ENCODE assay signal across 1 cellular context in the genomic region with DNA sequence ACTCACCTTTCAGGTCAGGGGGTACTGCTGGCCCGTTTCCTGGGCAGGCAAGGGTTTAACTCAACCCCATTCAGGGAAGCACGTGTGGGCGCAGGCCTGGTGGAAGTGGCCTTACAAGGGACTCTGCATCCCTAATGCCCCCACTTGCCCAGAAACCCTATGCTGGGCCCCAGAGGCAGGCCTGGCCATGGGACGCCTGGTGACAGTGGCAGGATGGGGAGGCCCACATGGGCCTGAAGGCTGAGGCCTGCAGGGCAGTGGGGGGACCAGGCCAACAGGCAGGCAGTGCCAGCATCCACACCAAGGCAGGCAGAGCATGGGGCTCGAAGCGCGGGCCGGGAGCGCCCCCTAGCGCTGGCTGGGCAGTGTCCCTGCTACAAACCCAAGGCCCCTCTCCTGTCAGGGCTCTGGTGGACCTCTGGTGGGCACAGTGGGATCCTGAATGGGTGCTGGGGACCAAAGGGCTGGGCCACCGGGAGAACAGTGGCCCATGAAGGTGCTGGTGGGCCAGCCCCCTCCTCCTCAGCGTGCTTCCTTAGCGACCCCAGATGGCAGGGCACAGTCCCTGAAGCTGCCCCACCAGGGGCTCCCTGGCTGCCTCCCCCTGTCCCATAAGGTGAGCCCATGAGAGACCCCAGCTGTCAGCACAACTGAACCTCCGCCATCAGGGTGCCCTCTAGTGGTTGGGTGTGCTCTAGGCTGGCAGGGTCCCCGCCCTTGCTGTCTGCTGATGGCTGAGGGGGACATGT.
TF ChIP-seq lines count a peak whose summit lies in the region.

No MANE protein-coding gene starts in this region.

TF ChIP-seq in HepG2, 621 proteins besides CTCF, POLR2A, EP300 and RAD21 (continued from another document and continues in another):
- TF ChIP-seq, protein P1, sequence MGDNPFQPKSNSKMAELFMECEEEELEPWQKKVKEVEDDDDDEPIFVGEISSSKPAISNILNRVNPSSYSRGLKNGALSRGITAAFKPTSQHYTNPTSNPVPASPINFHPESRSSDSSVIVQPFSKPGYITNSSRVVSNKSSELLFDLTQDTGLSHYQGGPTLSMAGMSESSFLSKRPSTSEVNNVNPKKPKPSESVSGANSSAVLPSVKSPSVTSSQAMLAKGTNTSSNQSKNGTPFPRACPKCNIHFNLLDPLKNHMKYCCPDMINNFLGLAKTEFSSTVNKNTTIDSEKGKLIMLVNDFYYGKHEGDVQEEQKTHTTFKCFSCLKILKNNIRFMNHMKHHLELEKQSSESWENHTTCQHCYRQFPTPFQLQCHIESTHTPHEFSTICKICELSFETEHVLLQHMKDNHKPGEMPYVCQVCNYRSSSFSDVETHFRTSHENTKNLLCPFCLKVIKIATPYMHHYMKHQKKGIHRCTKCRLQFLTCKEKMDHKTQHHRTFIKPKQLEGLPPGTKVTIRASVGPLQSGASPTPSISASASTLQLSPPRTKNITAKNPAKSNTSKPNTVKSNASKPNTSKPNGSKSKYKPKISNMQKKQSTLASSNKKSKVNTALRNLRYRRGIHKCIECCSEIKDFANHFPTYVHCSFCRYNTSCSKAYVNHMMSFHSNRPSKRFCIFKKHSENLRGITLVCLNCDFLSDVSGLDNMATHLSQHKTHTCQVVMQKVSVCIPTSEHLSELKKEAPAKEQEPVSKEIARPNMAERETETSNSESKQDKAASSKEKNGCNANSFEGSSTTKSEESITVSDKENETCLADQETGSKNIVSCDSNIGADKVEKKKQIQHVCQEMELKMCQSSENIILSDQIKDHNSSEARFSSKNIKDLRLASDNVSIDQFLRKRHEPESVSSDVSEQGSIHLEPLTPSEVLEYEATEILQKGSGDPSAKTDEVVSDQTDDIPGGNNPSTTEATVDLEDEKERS (CRISPR knock-in tag; IDR thresholded peaks at IDR 0.05), result peak; percentile 68; the same call in 1 of the 2 replicates
- 0 out of 2 replicates have a peak, but pooled peaks have one; percentile 38 for TF ChIP-seq CHD2 (IDR thresholded peaks at IDR 0.05; ENCODE audit: low read depth, low read length)
- TF ChIP-seq ZNF317 (CRISPR knock-in tag; IDR thresholded peaks at IDR 0.05), result 0 out of 2 replicates have a peak, but pooled peaks have one; percentile 59
- TF ChIP-seq SMARCE1 (IDR thresholded peaks at IDR 0.05; ENCODE audit: borderline replicate concordance), result no peak
- TF ChIP-seq, protein P2, sequence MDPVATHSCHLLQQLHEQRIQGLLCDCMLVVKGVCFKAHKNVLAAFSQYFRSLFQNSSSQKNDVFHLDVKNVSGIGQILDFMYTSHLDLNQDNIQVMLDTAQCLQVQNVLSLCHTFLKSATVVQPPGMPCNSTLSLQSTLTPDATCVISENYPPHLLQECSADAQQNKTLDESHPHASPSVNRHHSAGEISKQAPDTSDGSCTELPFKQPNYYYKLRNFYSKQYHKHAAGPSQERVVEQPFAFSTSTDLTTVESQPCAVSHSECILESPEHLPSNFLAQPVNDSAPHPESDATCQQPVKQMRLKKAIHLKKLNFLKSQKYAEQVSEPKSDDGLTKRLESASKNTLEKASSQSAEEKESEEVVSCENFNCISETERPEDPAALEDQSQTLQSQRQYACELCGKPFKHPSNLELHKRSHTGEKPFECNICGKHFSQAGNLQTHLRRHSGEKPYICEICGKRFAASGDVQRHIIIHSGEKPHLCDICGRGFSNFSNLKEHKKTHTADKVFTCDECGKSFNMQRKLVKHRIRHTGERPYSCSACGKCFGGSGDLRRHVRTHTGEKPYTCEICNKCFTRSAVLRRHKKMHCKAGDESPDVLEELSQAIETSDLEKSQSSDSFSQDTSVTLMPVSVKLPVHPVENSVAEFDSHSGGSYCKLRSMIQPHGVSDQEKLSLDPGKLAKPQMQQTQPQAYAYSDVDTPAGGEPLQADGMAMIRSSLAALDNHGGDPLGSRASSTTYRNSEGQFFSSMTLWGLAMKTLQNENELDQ (CRISPR knock-in tag; IDR thresholded peaks at IDR 0.05; ENCODE audit: borderline replicate concordance), result no peak
- peak; percentile 95 for TF ChIP-seq REPIN1 (CRISPR knock-in tag; IDR thresholded peaks at IDR 0.05; ENCODE audit: borderline replicate concordance, low read depth)
- TF ChIP-seq HNF4G (IDR thresholded peaks at IDR 0.05; ENCODE audit: borderline replicate concordance, low read depth, low read length), result no peak
- TF ChIP-seq HNF4G (CRISPR knock-in tag; IDR thresholded peaks at IDR 0.05; ENCODE audit: borderline replicate concordance, low read depth), result no peak
- peak; percentile 62; the same call in 1 of the 2 replicates for TF ChIP-seq DNMT1 (CRISPR knock-in tag; IDR thresholded peaks at IDR 0.05)
- no peak for TF ChIP-seq ZNF10 (CRISPR knock-in tag; IDR thresholded peaks at IDR 0.05; ENCODE audit: borderline replicate concordance, low read depth)
- TF ChIP-seq, protein P3, sequence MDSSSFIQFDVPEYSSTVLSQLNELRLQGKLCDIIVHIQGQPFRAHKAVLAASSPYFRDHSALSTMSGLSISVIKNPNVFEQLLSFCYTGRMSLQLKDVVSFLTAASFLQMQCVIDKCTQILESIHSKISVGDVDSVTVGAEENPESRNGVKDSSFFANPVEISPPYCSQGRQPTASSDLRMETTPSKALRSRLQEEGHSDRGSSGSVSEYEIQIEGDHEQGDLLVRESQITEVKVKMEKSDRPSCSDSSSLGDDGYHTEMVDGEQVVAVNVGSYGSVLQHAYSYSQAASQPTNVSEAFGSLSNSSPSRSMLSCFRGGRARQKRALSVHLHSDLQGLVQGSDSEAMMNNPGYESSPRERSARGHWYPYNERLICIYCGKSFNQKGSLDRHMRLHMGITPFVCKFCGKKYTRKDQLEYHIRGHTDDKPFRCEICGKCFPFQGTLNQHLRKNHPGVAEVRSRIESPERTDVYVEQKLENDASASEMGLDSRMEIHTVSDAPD (CRISPR knock-in tag; IDR thresholded peaks at IDR 0.05), result peak; percentile 95
- no peak for TF ChIP-seq CAMTA2 (CRISPR knock-in tag; IDR thresholded peaks at IDR 0.05; ENCODE audit: borderline replicate concordance)
- peak; percentile 87 for TF ChIP-seq RBM39 (IDR thresholded peaks at IDR 0.05; ENCODE audit: low read depth, low read length, poor library complexity, severe bottlenecking)
- TF ChIP-seq TP53 (CRISPR knock-in tag; conservative IDR thresholded peaks at IDR 0.05), result no peak
- TF ChIP-seq HMG20A (CRISPR knock-in tag; IDR thresholded peaks at IDR 0.05; ENCODE audit: borderline replicate concordance), result no peak
- no peak for TF ChIP-seq STAT5B (CRISPR knock-in tag; IDR thresholded peaks at IDR 0.05)
- no peak for TF ChIP-seq KDM6A (CRISPR knock-in tag; IDR thresholded peaks at IDR 0.05; ENCODE audit: low read depth)
- TF ChIP-seq, protein P4, sequence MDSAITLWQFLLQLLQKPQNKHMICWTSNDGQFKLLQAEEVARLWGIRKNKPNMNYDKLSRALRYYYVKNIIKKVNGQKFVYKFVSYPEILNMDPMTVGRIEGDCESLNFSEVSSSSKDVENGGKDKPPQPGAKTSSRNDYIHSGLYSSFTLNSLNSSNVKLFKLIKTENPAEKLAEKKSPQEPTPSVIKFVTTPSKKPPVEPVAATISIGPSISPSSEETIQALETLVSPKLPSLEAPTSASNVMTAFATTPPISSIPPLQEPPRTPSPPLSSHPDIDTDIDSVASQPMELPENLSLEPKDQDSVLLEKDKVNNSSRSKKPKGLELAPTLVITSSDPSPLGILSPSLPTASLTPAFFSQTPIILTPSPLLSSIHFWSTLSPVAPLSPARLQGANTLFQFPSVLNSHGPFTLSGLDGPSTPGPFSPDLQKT (CRISPR knock-in tag; IDR thresholded peaks at IDR 0.05; ENCODE audit: borderline replicate concordance), result no peak
- 0 out of 2 replicates have a peak, but pooled peaks have one; percentile 57 for TF ChIP-seq ARID2 (CRISPR knock-in tag; IDR thresholded peaks at IDR 0.05; ENCODE audit: borderline replicate concordance)
- no peak for TF ChIP-seq MATR3 (CRISPR knock-in tag; IDR thresholded peaks at IDR 0.05)
- peak; percentile 27; the same call in 1 of the 2 replicates for TF ChIP-seq ERF (CRISPR knock-in tag; IDR thresholded peaks at IDR 0.05)
- TF ChIP-seq ZFP36L2 (CRISPR knock-in tag; IDR thresholded peaks at IDR 0.05), result no peak
- TF ChIP-seq, protein P5, sequence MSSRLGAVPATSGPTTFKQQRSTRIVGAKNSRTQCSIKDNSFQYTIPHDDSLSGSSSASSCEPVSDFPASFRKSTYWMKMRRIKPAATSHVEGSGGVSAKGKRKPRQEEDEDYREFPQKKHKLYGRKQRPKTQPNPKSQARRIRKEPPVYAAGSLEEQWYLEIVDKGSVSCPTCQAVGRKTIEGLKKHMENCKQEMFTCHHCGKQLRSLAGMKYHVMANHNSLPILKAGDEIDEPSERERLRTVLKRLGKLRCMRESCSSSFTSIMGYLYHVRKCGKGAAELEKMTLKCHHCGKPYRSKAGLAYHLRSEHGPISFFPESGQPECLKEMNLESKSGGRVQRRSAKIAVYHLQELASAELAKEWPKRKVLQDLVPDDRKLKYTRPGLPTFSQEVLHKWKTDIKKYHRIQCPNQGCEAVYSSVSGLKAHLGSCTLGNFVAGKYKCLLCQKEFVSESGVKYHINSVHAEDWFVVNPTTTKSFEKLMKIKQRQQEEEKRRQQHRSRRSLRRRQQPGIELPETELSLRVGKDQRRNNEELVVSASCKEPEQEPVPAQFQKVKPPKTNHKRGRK (CRISPR knock-in tag; IDR thresholded peaks at IDR 0.05), result no peak
- TF ChIP-seq, protein P6, sequence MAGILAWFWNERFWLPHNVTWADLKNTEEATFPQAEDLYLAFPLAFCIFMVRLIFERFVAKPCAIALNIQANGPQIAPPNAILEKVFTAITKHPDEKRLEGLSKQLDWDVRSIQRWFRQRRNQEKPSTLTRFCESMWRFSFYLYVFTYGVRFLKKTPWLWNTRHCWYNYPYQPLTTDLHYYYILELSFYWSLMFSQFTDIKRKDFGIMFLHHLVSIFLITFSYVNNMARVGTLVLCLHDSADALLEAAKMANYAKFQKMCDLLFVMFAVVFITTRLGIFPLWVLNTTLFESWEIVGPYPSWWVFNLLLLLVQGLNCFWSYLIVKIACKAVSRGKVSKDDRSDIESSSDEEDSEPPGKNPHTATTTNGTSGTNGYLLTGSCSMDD (CRISPR knock-in tag; IDR thresholded peaks at IDR 0.05), result no peak
- no peak for TF ChIP-seq PAX8 (CRISPR knock-in tag; IDR thresholded peaks at IDR 0.05; ENCODE audit: borderline replicate concordance)
- TF ChIP-seq SKI (IDR thresholded peaks at IDR 0.05; ENCODE audit: partially characterized antibody), result no peak
- peak; percentile 73; the same call in 1 of the 2 replicates for TF ChIP-seq CBFB (CRISPR knock-in tag; IDR thresholded peaks at IDR 0.05)
- TF ChIP-seq ZNF337 (CRISPR knock-in tag; IDR thresholded peaks at IDR 0.05; ENCODE audit: borderline replicate concordance, low read depth), result no peak
- TF ChIP-seq ZMAT3 (CRISPR knock-in tag; conservative IDR thresholded peaks at IDR 0.05), result no peak; the same call in 1 of the 2 replicates
- TF ChIP-seq, protein P7, sequence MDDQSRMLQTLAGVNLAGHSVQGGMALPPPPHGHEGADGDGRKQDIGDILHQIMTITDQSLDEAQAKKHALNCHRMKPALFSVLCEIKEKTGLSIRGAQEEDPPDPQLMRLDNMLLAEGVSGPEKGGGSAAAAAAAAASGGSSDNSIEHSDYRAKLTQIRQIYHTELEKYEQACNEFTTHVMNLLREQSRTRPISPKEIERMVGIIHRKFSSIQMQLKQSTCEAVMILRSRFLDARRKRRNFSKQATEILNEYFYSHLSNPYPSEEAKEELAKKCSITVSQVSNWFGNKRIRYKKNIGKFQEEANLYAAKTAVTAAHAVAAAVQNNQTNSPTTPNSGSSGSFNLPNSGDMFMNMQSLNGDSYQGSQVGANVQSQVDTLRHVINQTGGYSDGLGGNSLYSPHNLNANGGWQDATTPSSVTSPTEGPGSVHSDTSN (CRISPR knock-in tag; IDR thresholded peaks at IDR 0.05; ENCODE audit: borderline replicate concordance), result no peak
- TF ChIP-seq IRX3 (CRISPR knock-in tag; IDR thresholded peaks at IDR 0.05; ENCODE audit: borderline replicate concordance, low read depth), result 0 out of 2 replicates have a peak, but pooled peaks have one; percentile 40
- no peak for TF ChIP-seq ZNF224 (CRISPR knock-in tag; IDR thresholded peaks at IDR 0.05)
- no peak for TF ChIP-seq ZNF235 (CRISPR knock-in tag; IDR thresholded peaks at IDR 0.05; ENCODE audit: borderline replicate concordance)
- TF ChIP-seq NPAS2 (CRISPR knock-in tag; IDR thresholded peaks at IDR 0.05; ENCODE audit: borderline replicate concordance), result no peak
- no peak for TF ChIP-seq MIER2 (CRISPR knock-in tag; IDR thresholded peaks at IDR 0.05)
- no peak for TF ChIP-seq NFRKB (IDR thresholded peaks at IDR 0.05)
- peak; percentile 71; the same call in 1 of the 2 replicates for TF ChIP-seq ARNT2 (CRISPR knock-in tag; IDR thresholded peaks at IDR 0.05; ENCODE audit: low read depth)
- no peak for TF ChIP-seq ZNF101 (CRISPR knock-in tag; IDR thresholded peaks at IDR 0.05; ENCODE audit: borderline replicate concordance, low read depth)
- no peak for TF ChIP-seq FOXM1 (CRISPR knock-in tag; IDR thresholded peaks at IDR 0.05)
- no peak for TF ChIP-seq MAFG (CRISPR knock-in tag; IDR thresholded peaks at IDR 0.05)
- peak; percentile 76; the same call in 1 of the 2 replicates for TF ChIP-seq ZBTB38 (CRISPR knock-in tag; IDR thresholded peaks at IDR 0.05)
- TF ChIP-seq, protein P8, sequence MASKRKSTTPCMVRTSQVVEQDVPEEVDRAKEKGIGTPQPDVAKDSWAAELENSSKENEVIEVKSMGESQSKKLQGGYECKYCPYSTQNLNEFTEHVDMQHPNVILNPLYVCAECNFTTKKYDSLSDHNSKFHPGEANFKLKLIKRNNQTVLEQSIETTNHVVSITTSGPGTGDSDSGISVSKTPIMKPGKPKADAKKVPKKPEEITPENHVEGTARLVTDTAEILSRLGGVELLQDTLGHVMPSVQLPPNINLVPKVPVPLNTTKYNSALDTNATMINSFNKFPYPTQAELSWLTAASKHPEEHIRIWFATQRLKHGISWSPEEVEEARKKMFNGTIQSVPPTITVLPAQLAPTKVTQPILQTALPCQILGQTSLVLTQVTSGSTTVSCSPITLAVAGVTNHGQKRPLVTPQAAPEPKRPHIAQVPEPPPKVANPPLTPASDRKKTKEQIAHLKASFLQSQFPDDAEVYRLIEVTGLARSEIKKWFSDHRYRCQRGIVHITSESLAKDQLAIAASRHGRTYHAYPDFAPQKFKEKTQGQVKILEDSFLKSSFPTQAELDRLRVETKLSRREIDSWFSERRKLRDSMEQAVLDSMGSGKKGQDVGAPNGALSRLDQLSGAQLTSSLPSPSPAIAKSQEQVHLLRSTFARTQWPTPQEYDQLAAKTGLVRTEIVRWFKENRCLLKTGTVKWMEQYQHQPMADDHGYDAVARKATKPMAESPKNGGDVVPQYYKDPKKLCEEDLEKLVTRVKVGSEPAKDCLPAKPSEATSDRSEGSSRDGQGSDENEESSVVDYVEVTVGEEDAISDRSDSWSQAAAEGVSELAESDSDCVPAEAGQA (IDR thresholded peaks at IDR 0.05; ENCODE audit: low read depth), result no peak
- TF ChIP-seq, protein P8 (CRISPR knock-in tag; IDR thresholded peaks at IDR 0.05; ENCODE audit: borderline replicate concordance), result no peak
